20 cellular contexts compared by ENCODE assay signal in the genomic region with DNA sequence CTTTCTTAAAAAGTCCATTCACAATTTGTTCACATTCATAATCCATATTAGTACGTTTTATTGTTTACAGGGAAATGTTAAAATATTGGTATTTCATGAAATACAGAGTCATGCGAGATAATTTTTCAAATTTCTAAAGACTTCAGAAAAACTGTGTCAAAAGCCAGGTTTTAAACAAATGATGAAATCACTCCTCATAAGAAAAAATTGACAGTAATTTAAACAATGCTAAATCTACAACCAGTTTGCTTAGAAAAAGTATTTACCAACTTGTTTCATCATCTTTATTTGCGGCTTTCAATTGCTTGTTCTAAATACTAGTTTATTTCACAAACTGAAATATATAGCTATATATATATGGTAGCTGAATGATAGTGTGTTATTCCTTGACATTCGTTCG. TPM values are rescaled to one million over a fixed set of nuclear protein-coding genes. Genes with fewer than 3 reads are reported as not detected.
"Had no signal": no experiment of that assay in that cellular context is flagged by ENCODE, and none has a peak within 500 bp of the region (broad histone marks: within the 10 kb centered on the region; RNA-seq: fewer than 3 reads in every experiment).

No MANE protein-coding gene starts in this region.

- DNase-seq: activated B cell treated with CpG ODN at 0.5 μM for 24 hours; activated CD4-positive, alpha-beta T cell treated with anti-CD3 and anti-CD28 coated beads for 36 hours; activated CD4-positive, alpha-beta T cell treated with anti-CD3 and anti-CD28 coated beads, Interleukin-2, amount 50 U/mL, for 4 hours; activated naive CD4-positive, alpha-beta T cell treated with anti-CD3 and anti-CD28 coated beads for 36 hours; activated naive CD8-positive, alpha-beta T cell treated with anti-CD3 and anti-CD28 coated beads, Interleukin-2, amount 10 ng/mL, durations not matched to agents 7 days and 5 days; activated T-cell treated with anti-CD3 and anti-CD28 coated beads, Interleukin-2, amount 50 U/mL, for 48 hours; effector memory CD8-positive, alpha-beta T cell; esophagus squamous epithelium; left cardiac atrium; retina; sigmoid colon; stimulated activated CD4-positive, alpha-beta T cell treated with anti-CD3 and anti-CD28 coated beads, Interleukin-4, amount 100 ng/mL, for 1 hour; stimulated activated naive CD4-positive, alpha-beta T cell treated with Interleukin-2 at 50 U/mL for 16 hours; T-helper 17 cell; tibial artery had no signal

- H3K27ac Mint-ChIP-seq: activated B cell treated with CpG ODN at 0.5 μM for 24 hours; activated CD4-positive, alpha-beta T cell treated with anti-CD3 and anti-CD28 coated beads for 36 hours; activated naive CD4-positive, alpha-beta T cell treated with anti-CD3 and anti-CD28 coated beads for 36 hours; activated naive CD8-positive, alpha-beta T cell treated with anti-CD3 and anti-CD28 coated beads, Interleukin-2, amount 10 ng/mL, durations not matched to agents 7 days and 5 days; effector memory CD8-positive, alpha-beta T cell; progenitor cell of endocrine pancreas; T-helper 17 cell had no signal

- H3K27ac ChIP-seq: esophagus squamous epithelium, gastroesophageal sphincter, sigmoid colon had no signal

- H3K4me1 Mint-ChIP-seq: activated naive CD8-positive, alpha-beta T cell treated with anti-CD3 and anti-CD28 coated beads, Interleukin-2, amount 10 ng/mL, durations not matched to agents 7 days and 5 days had no signal

- H3K9me3 ChIP-seq: esophagus squamous epithelium, gastroesophageal sphincter, sigmoid colon, tibial artery had no signal

- H3K4me3 Mint-ChIP-seq: activated B cell treated with CpG ODN at 0.5 μM for 24 hours; activated CD4-positive, alpha-beta T cell treated with anti-CD3 and anti-CD28 coated beads for 36 hours; activated naive CD4-positive, alpha-beta T cell treated with anti-CD3 and anti-CD28 coated beads for 36 hours; activated naive CD8-positive, alpha-beta T cell treated with anti-CD3 and anti-CD28 coated beads, Interleukin-2, amount 10 ng/mL, durations not matched to agents 7 days and 5 days had no signal

- H3K36me3 Mint-ChIP-seq: activated naive CD8-positive, alpha-beta T cell treated with anti-CD3 and anti-CD28 coated beads, Interleukin-2, amount 10 ng/mL, durations not matched to agents 7 days and 5 days had no signal

- H3K9me3 Mint-ChIP-seq: activated B cell treated with CpG ODN at 0.5 μM for 24 hours; activated naive CD4-positive, alpha-beta T cell treated with anti-CD3 and anti-CD28 coated beads for 36 hours; activated naive CD8-positive, alpha-beta T cell treated with anti-CD3 and anti-CD28 coated beads, Interleukin-2, amount 10 ng/mL, durations not matched to agents 7 days and 5 days; effector memory CD8-positive, alpha-beta T cell; neural crest cell had no signal

- ATAC-seq: activated CD4-positive, alpha-beta T cell treated with anti-CD3 and anti-CD28 coated beads for 36 hours; effector memory CD8-positive, alpha-beta T cell; gastroesophageal sphincter; T-helper 17 cell had no signal

- H3K36me3 ChIP-seq: esophagus squamous epithelium, gastroesophageal sphincter, sigmoid colon, tibial artery had no signal

RNA-seq across cellular contexts. Expression of gene NALCN, which starts 1.2 kb away (rescaled TPM):
- total RNA-seq: activated B cell treated with CpG ODN at 0.5 μM for 24 hours; activated CD4-positive, alpha-beta T cell treated with anti-CD3 and anti-CD28 coated beads for 36 hours; activated CD8-positive, alpha-beta memory T cell treated with anti-CD3 and anti-CD28 coated beads for 36 hours; activated naive CD4-positive, alpha-beta T cell treated with anti-CD3 and anti-CD28 coated beads for 36 hours; activated naive CD8-positive, alpha-beta T cell treated with anti-CD3 and anti-CD28 coated beads, Interleukin-2, amount 10 ng/mL, durations not matched to agents 7 days and 5 days; mononuclear cell; T-helper 17 cell had no signal

RNA-seq across cellular contexts. Expression of gene ITGBL1, which starts 35.0 kb away (rescaled TPM):
- total RNA-seq: activated B cell treated with CpG ODN at 0.5 μM for 24 hours; activated CD4-positive, alpha-beta T cell treated with anti-CD3 and anti-CD28 coated beads for 36 hours; activated CD8-positive, alpha-beta memory T cell treated with anti-CD3 and anti-CD28 coated beads for 36 hours; activated naive CD4-positive, alpha-beta T cell treated with anti-CD3 and anti-CD28 coated beads for 36 hours; activated naive CD8-positive, alpha-beta T cell treated with anti-CD3 and anti-CD28 coated beads, Interleukin-2, amount 10 ng/mL, durations not matched to agents 7 days and 5 days; mononuclear cell; neural crest cell; progenitor cell of endocrine pancreas; T-helper 17 cell had no signal
